In the genomic region with DNA sequence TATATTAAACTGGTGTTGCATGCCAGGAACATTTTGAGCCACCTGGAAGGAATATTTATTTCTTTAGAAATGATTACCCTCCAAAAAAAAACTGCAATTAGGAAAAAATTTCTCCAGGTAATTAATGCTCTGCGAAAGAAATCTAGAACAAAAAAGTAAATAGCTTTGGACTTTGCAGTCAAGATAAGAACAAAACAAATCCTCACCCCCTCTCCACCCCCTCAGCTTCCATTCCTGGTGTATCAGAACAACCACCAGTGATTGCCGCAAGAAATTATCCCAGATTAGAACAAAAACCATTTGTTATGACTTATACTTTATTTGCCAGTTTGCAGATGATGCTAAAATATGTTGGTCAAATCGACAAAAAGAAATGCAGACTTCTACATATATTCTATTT, we compare ENCODE assay signal across 10 cellular contexts. TPM values are rescaled to one million over a fixed set of nuclear protein-coding genes. Genes with fewer than 3 reads are reported as not detected.
"Had no signal": no experiment of that assay in that cellular context is flagged by ENCODE, and none has a peak within 500 bp of the region (broad histone marks: within the 10 kb centered on the region; RNA-seq: fewer than 3 reads in every experiment).

No MANE protein-coding gene starts in this region.

- H2AFZ ChIP-seq: GM23248 had no signal

- H3K4me3 ChIP-seq: GM23248, HAP-1 had no signal

- H3K9me3 Mint-ChIP-seq: HFFc6 had no signal

- H3K9me3 ChIP-seq: HAP-1 had no signal

- FAIRE-seq: HTR-8/SVneo had no signal

- H3K36me3 ChIP-seq: HAP-1 had no signal

- DNase-seq: GM23248, GOT3, H7, HFFc6, KG1 had no signal

- H3K4me1 Mint-ChIP-seq: IgD-negative memory B cell had no signal

- H3K27ac ChIP-seq: GM23248 had no signal

- H3K4me3 Mint-ChIP-seq: HFFc6, IgD-negative memory B cell had no signal

- H3K27ac Mint-ChIP-seq: HFFc6, IgD-negative memory B cell had no signal

- H3K9ac ChIP-seq: GM23248 had no signal

- ATAC-seq: HCT116 had no signal

RNA-seq across cellular contexts. Expression of a gene that starts 17.0 kb away (rescaled TPM):
- total RNA-seq: HT-29 had no signal
